ENCODE assay signal across 43 cellular contexts in genomic region chr6:112096901-112097300, GRCh38. TPM values are rescaled to one million over a fixed set of nuclear protein-coding genes. Genes with fewer than 3 reads are reported as not detected.
"Had no signal": no experiment of that assay in that cellular context is flagged by ENCODE, and none has a peak within 500 bp of the region (broad histone marks: within the 10 kb centered on the region; RNA-seq: fewer than 3 reads in every experiment).

No MANE protein-coding gene starts in this region.

- H3K27ac Mint-ChIP-seq: activated naive CD4-positive, alpha-beta T cell treated with anti-CD3 and anti-CD28 coated beads for 36 hours; activated naive CD4-positive, alpha-beta T cell treated with anti-CD3 and anti-CD28 coated beads, Interleukin-2, amount 10 ng/mL, durations not matched to agents 7 days and 5 days; activated naive CD4-positive, alpha-beta T cell treated with anti-CD3 and anti-CD28 coated beads, Interleukin-2, amount 50 U/mL, for 24 hours; activated naive CD4-positive, alpha-beta T cell treated with anti-CD3 and anti-CD28 coated beads, Interleukin-2, amount 50 U/mL, for 72 hours; activated naive CD8-positive, alpha-beta T cell; activated naive CD8-positive, alpha-beta T cell treated with anti-CD3 and anti-CD28 coated beads for 36 hours; activated naive CD8-positive, alpha-beta T cell treated with anti-CD3 and anti-CD28 coated beads, Interleukin-2, amount 10 ng/mL, durations not matched to agents 7 days and 5 days; activated naive CD8-positive, alpha-beta T cell treated with anti-CD3 and anti-CD28 coated beads, Interleukin-2, amount 50 U/mL, for 24 hours; activated T-cell treated with anti-CD3 and anti-CD28 coated beads, Interleukin-2, amount 50 U/mL, for 24 hours; activated T-cell treated with anti-CD3 and anti-CD28 coated beads, Interleukin-2, amount 50 U/mL, for 72 hours; activated T-helper 1 cell treated with anti-CD3 and anti-CD28 coated beads, Interleukin-12 subunit alpha, Interleukin-12 subunit beta, Interleukin-2, Interleukin-4 antibody, amounts not matched to agents 30 ng/mL and 10 ng/mL and 1 ng/mL, durations not matched to agents 14 hours and 24 hours and 36 hours; activated T-helper 17 cell treated with anti-CD3 and anti-CD28 coated beads, Interleukin-2, amount 50 U/mL, for 72 hours; activated T-helper 2 cell treated with anti-CD3 and anti-CD28 coated beads, Interferon-gamma antibody, Interleukin-2, Interleukin-4, amounts not matched to agents 10 μg/mL and 5 μg/mL and 100 μg/mL, durations not matched to agents 14 hours and 24 hours and 36 hours; brain had no signal

- H3K27me3 Mint-ChIP-seq: activated naive CD8-positive, alpha-beta T cell; activated naive CD8-positive, alpha-beta T cell treated with anti-CD3 and anti-CD28 coated beads for 36 hours; activated T-cell treated with anti-CD3 and anti-CD28 coated beads, Interleukin-2, amount 50 U/mL, for 24 hours; brain had no signal

- H3K4me3 Mint-ChIP-seq: activated naive CD4-positive, alpha-beta T cell treated with anti-CD3 and anti-CD28 coated beads for 36 hours; activated naive CD4-positive, alpha-beta T cell treated with anti-CD3 and anti-CD28 coated beads, Interleukin-2, amount 10 ng/mL, durations not matched to agents 7 days and 5 days; activated naive CD4-positive, alpha-beta T cell treated with anti-CD3 and anti-CD28 coated beads, Interleukin-2, amount 50 U/mL, for 24 hours; activated naive CD8-positive, alpha-beta T cell; activated naive CD8-positive, alpha-beta T cell treated with anti-CD3 and anti-CD28 coated beads for 36 hours; activated naive CD8-positive, alpha-beta T cell treated with anti-CD3 and anti-CD28 coated beads, Interleukin-2, amount 10 ng/mL, durations not matched to agents 7 days and 5 days; activated naive CD8-positive, alpha-beta T cell treated with anti-CD3 and anti-CD28 coated beads, Interleukin-2, amount 50 U/mL, for 24 hours; activated T-cell treated with anti-CD3 and anti-CD28 coated beads, Interleukin-2, amount 50 U/mL, for 24 hours; activated T-cell treated with anti-CD3 and anti-CD28 coated beads, Interleukin-2, amount 50 U/mL, for 4 hours; activated T-cell treated with anti-CD3 and anti-CD28 coated beads, Interleukin-2, amount 50 U/mL, for 72 hours; activated T-helper 1 cell treated with anti-CD3 and anti-CD28 coated beads, Interleukin-12 subunit alpha, Interleukin-12 subunit beta, Interleukin-2, Interleukin-4 antibody, amounts not matched to agents 30 ng/mL and 10 ng/mL and 1 ng/mL, durations not matched to agents 14 hours and 24 hours and 36 hours; activated T-helper 17 cell treated with anti-CD3 and anti-CD28 coated beads, Interleukin-2, amount 50 U/mL, for 72 hours; brain; central memory CD8-positive, alpha-beta T cell had no signal

- H3K9me3 Mint-ChIP-seq: activated naive CD4-positive, alpha-beta T cell treated with anti-CD3 and anti-CD28 coated beads for 36 hours; activated naive CD4-positive, alpha-beta T cell treated with anti-CD3 and anti-CD28 coated beads, Interleukin-2, amount 10 ng/mL, durations not matched to agents 7 days and 5 days; activated naive CD4-positive, alpha-beta T cell treated with anti-CD3 and anti-CD28 coated beads, Interleukin-2, amount 50 U/mL, for 24 hours; activated naive CD4-positive, alpha-beta T cell treated with anti-CD3 and anti-CD28 coated beads, Interleukin-2, amount 50 U/mL, for 72 hours; activated naive CD8-positive, alpha-beta T cell treated with anti-CD3 and anti-CD28 coated beads for 36 hours; activated naive CD8-positive, alpha-beta T cell treated with anti-CD3 and anti-CD28 coated beads, Interleukin-2, amount 10 ng/mL, durations not matched to agents 7 days and 5 days; activated naive CD8-positive, alpha-beta T cell treated with anti-CD3 and anti-CD28 coated beads, Interleukin-2, amount 50 U/mL, for 24 hours; activated T-cell treated with anti-CD3 and anti-CD28 coated beads, Interleukin-2, amount 50 U/mL, for 24 hours; activated T-cell treated with anti-CD3 and anti-CD28 coated beads, Interleukin-2, amount 50 U/mL, for 4 hours; activated T-cell treated with anti-CD3 and anti-CD28 coated beads, Interleukin-2, amount 50 U/mL, for 72 hours; activated T-helper 1 cell treated with anti-CD3 and anti-CD28 coated beads, Interleukin-12 subunit alpha, Interleukin-12 subunit beta, Interleukin-2, Interleukin-4 antibody, amounts not matched to agents 30 ng/mL and 10 ng/mL and 1 ng/mL, durations not matched to agents 14 hours and 24 hours and 36 hours; activated T-helper 17 cell treated with anti-CD3 and anti-CD28 coated beads, Interleukin-2, amount 50 U/mL, for 72 hours; activated T-helper 2 cell treated with anti-CD3 and anti-CD28 coated beads, Interferon-gamma antibody, Interleukin-2, Interleukin-4, amounts not matched to agents 10 μg/mL and 5 μg/mL and 100 μg/mL, durations not matched to agents 14 hours and 24 hours and 36 hours; brain; central memory CD8-positive, alpha-beta T cell had no signal

- DNase-seq: activated effector memory CD4-positive, alpha-beta T cell treated with anti-CD3 and anti-CD28 coated beads, Interleukin-2, amount 50 U/mL, for 16 hours; activated effector memory CD4-positive, alpha-beta T cell treated with Interleukin-2 at 50 U/mL for 16 hours; activated gamma-delta T cell; activated gamma-delta T cell treated with Interleukin-2 at 50 U/mL for 16 hours; activated naive CD4-positive, alpha-beta T cell; activated naive CD4-positive, alpha-beta T cell treated with anti-CD3 and anti-CD28 coated beads for 36 hours; activated naive CD4-positive, alpha-beta T cell treated with anti-CD3 and anti-CD28 coated beads, Interleukin-2, amount 10 ng/mL, durations not matched to agents 7 days and 5 days; activated naive CD4-positive, alpha-beta T cell treated with anti-CD3 and anti-CD28 coated beads, Interleukin-2, amount 50 U/mL, for 16 hours; activated naive CD4-positive, alpha-beta T cell treated with Interleukin-2 at 50 U/mL for 16 hours; activated naive CD8-positive, alpha-beta T cell treated with anti-CD3 and anti-CD28 coated beads for 36 hours; activated naive CD8-positive, alpha-beta T cell treated with anti-CD3 and anti-CD28 coated beads, Interleukin-2, amount 10 ng/mL, durations not matched to agents 7 days and 5 days; activated naive CD8-positive, alpha-beta T cell treated with anti-CD3 and anti-CD28 coated beads, Interleukin-2, amount 50 U/mL, for 24 hours; activated T-cell treated with anti-CD3 and anti-CD28 coated beads, Interleukin-2, amount 50 U/mL, for 1 hour; activated T-cell treated with anti-CD3 and anti-CD28 coated beads, Interleukin-2, amount 50 U/mL, for 24 hours; activated T-cell treated with anti-CD3 and anti-CD28 coated beads, Interleukin-2, amount 50 U/mL, for 4 hours; activated T-cell treated with anti-CD3 and anti-CD28 coated beads, Interleukin-2, amount 50 U/mL, for 48 hours; activated T-cell treated with anti-CD3 and anti-CD28 coated beads, Interleukin-2, amount 50 U/mL, for 72 hours; adrenal gland; amniotic stem cell; amygdala; anterior cingulate cortex; aorta; body of pancreas; brain microvascular endothelial cell; caudate nucleus; central memory CD4-positive, alpha-beta T cell; cerebellar nuclear complex had no signal

- ATAC-seq: activated naive CD4-positive, alpha-beta T cell treated with anti-CD3 and anti-CD28 coated beads, Interleukin-2, amount 50 U/mL, for 72 hours; activated naive CD8-positive, alpha-beta T cell treated with anti-CD3 and anti-CD28 coated beads, Interleukin-2, amount 50 U/mL, for 24 hours; activated T-cell treated with anti-CD3 and anti-CD28 coated beads, Interleukin-2, amount 50 U/mL, for 4 hours; activated T-cell treated with anti-CD3 and anti-CD28 coated beads, Interleukin-2, amount 50 U/mL, for 72 hours; activated T-helper 17 cell treated with anti-CD3 and anti-CD28 coated beads, Interleukin-2, amount 50 U/mL, for 72 hours; body of pancreas had no signal

- H3K4me1 Mint-ChIP-seq: activated naive CD4-positive, alpha-beta T cell treated with anti-CD3 and anti-CD28 coated beads, Interleukin-2, amount 10 ng/mL, durations not matched to agents 7 days and 5 days; activated naive CD4-positive, alpha-beta T cell treated with anti-CD3 and anti-CD28 coated beads, Interleukin-2, amount 50 U/mL, for 24 hours; activated naive CD8-positive, alpha-beta T cell treated with anti-CD3 and anti-CD28 coated beads, Interleukin-2, amount 10 ng/mL, durations not matched to agents 7 days and 5 days; activated naive CD8-positive, alpha-beta T cell treated with anti-CD3 and anti-CD28 coated beads, Interleukin-2, amount 50 U/mL, for 24 hours; activated T-helper 17 cell treated with anti-CD3 and anti-CD28 coated beads, Interleukin-2, amount 50 U/mL, for 72 hours; brain; central memory CD8-positive, alpha-beta T cell had no signal

- H3K36me3 Mint-ChIP-seq: activated naive CD4-positive, alpha-beta T cell treated with anti-CD3 and anti-CD28 coated beads, Interleukin-2, amount 10 ng/mL, durations not matched to agents 7 days and 5 days; activated naive CD4-positive, alpha-beta T cell treated with anti-CD3 and anti-CD28 coated beads, Interleukin-2, amount 50 U/mL, for 72 hours; activated naive CD8-positive, alpha-beta T cell treated with anti-CD3 and anti-CD28 coated beads, Interleukin-2, amount 10 ng/mL, durations not matched to agents 7 days and 5 days had no signal

RNA-seq across cellular contexts. Expression of gene CCN6, which starts 43.0 kb away (rescaled TPM):
- total RNA-seq: activated naive CD4-positive, alpha-beta T cell treated with anti-CD3 and anti-CD28 coated beads, Interleukin-2, amount 50 U/mL, for 72 hours; activated naive CD8-positive, alpha-beta T cell treated with anti-CD3 and anti-CD28 coated beads, Interleukin-2, amount 10 ng/mL, durations not matched to agents 7 days and 5 days; activated T-helper 1 cell treated with anti-CD3 and anti-CD28 coated beads, Interleukin-12 subunit alpha, Interleukin-12 subunit beta, Interleukin-2, Interleukin-4 antibody, amounts not matched to agents 30 ng/mL and 10 ng/mL and 1 ng/mL, durations not matched to agents 14 hours and 24 hours and 36 hours; adrenal gland; aorta; ascending aorta; astrocyte; body of pancreas; breast epithelium; bronchial epithelial cell; cardiac muscle cell; cardiac septum; cerebellum; chondrocyte had no signal
